Comparison of ENCODE assay signal across 1 cellular context in genomic region chr12:53965251-53966069, GRCh38.
TF ChIP-seq lines count a peak whose summit lies in the region.

No MANE protein-coding gene starts in this region.

TF ChIP-seq in HEK293, 187 proteins besides CTCF, POLR2A, EP300 and RAD21 (continued from another document):
- TF ChIP-seq PATZ1 (tag by site-specific recombination; IDR thresholded peaks at IDR 0.05): peak; percentile 38; the same call in 1 of the 2 replicates
